ENCODE assay signal across 1 cellular context in genomic region chr16:30893744-30894539, GRCh38.
TF ChIP-seq lines count a peak whose summit lies in the region.

Gene BCL7C, minus strand, starts transcription at chr16:30894077. Its CDS starts 133 bp downstream, at chr16:30893944.

TF ChIP-seq in HepG2, 621 proteins besides CTCF, POLR2A, EP300 and RAD21 (continued from another document and continues in another):
- TF ChIP-seq KIAA2018 (CRISPR knock-in tag; IDR thresholded peaks at IDR 0.05; ENCODE audit: borderline replicate concordance) (no peak), JUN (CRISPR knock-in tag; IDR thresholded peaks at IDR 0.05) (peak; percentile 86), TBL1XR1 (IDR thresholded peaks at IDR 0.05; ENCODE audit: borderline replicate concordance, low read length, partially characterized antibody) (no peak), CREBL2 (CRISPR knock-in tag; IDR thresholded peaks at IDR 0.05; ENCODE audit: borderline replicate concordance) (peak; percentile 99; the same call in 1 of the 2 replicates), ZNF232 (CRISPR knock-in tag; IDR thresholded peaks at IDR 0.05; ENCODE audit: borderline replicate concordance) (peak; percentile 96), PCBP1 (IDR thresholded peaks at IDR 0.05; ENCODE audit: borderline replicate concordance, low read depth, low read length) (no peak), ARID2 (CRISPR knock-in tag; IDR thresholded peaks at IDR 0.05; ENCODE audit: borderline replicate concordance) (peak; percentile 85), ZNF792 (CRISPR knock-in tag; IDR thresholded peaks at IDR 0.05) (peak; percentile 95; the same call in 1 of the 2 replicates), ISX (CRISPR knock-in tag; conservative IDR thresholded peaks at IDR 0.05) (peak; percentile 86; the same call in 1 of the 2 replicates), ZNF646 (CRISPR knock-in tag; IDR thresholded peaks at IDR 0.05) (no peak), NFYB (CRISPR knock-in tag; IDR thresholded peaks at IDR 0.05) (no peak), ZBTB46 (CRISPR knock-in tag; IDR thresholded peaks at IDR 0.05; ENCODE audit: borderline replicate concordance) (no peak; the same call in 1 of the 2 replicates), ZNF383 (CRISPR knock-in tag; IDR thresholded peaks at IDR 0.05; ENCODE audit: borderline replicate concordance) (0 out of 2 replicates have a peak, but pooled peaks have one; percentile 88), ISL2 (CRISPR knock-in tag; IDR thresholded peaks at IDR 0.05) (peak; percentile 43), ZSCAN30 (CRISPR knock-in tag; IDR thresholded peaks at IDR 0.05) (no peak), SALL1 (CRISPR knock-in tag; IDR thresholded peaks at IDR 0.05) (peak; percentile 98), NKX3-1 (CRISPR knock-in tag; IDR thresholded peaks at IDR 0.05) (peak; percentile 96), GTF3A (CRISPR knock-in tag; conservative IDR thresholded peaks at IDR 0.05) (no peak; the same call in 1 of the 2 replicates), ZNF709 (CRISPR knock-in tag; IDR thresholded peaks at IDR 0.05) (peak; percentile 95; the same call in 1 of the 2 replicates), ZNF446 (CRISPR knock-in tag; IDR thresholded peaks at IDR 0.05) (peak; percentile 98; the same call in 1 of the 2 replicates), SETDB1 (CRISPR knock-in tag; IDR thresholded peaks at IDR 0.05; ENCODE audit: borderline replicate concordance) (no peak), ZSCAN9 (CRISPR knock-in tag; IDR thresholded peaks at IDR 0.05; ENCODE audit: borderline replicate concordance) (peak; percentile 71; the same call in 1 of the 2 replicates), POLR2AphosphoS2 (IDR thresholded peaks at IDR 0.05; ENCODE audit: low read depth, low read length) (no peak), ZNF589 (CRISPR knock-in tag; conservative IDR thresholded peaks at IDR 0.05) (peak; percentile 94), KLF15 (CRISPR knock-in tag; IDR thresholded peaks at IDR 0.05; ENCODE audit: borderline replicate concordance) (peak; percentile 98; the same call in 1 of the 2 replicates), ZNF746 (CRISPR knock-in tag; IDR thresholded peaks at IDR 0.05) (no peak), ZNF652 (CRISPR knock-in tag; IDR thresholded peaks at IDR 0.05; ENCODE audit: borderline replicate concordance, low read depth) (peak; percentile 25; the same call in 1 of the 2 replicates), TOPORS (CRISPR knock-in tag; IDR thresholded peaks at IDR 0.05) (peak; percentile 84)
- TF ChIP-seq, protein P1, sequence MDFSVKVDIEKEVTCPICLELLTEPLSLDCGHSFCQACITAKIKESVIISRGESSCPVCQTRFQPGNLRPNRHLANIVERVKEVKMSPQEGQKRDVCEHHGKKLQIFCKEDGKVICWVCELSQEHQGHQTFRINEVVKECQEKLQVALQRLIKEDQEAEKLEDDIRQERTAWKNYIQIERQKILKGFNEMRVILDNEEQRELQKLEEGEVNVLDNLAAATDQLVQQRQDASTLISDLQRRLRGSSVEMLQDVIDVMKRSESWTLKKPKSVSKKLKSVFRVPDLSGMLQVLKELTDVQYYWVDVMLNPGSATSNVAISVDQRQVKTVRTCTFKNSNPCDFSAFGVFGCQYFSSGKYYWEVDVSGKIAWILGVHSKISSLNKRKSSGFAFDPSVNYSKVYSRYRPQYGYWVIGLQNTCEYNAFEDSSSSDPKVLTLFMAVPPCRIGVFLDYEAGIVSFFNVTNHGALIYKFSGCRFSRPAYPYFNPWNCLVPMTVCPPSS (IDR thresholded peaks at IDR 0.05) = no peak
- TF ChIP-seq, protein P2, sequence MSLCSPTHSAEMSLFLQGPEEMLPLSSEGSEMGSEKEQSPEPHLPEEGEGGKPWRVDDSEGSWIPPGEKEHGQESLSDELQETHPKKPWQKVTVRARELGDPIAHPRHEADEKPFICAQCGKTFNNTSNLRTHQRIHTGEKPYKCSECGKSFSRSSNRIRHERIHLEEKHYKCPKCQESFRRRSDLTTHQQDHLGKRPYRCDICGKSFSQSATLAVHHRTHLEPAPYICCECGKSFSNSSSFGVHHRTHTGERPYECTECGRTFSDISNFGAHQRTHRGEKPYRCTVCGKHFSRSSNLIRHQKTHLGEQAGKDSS (CRISPR knock-in tag; IDR thresholded peaks at IDR 0.05; ENCODE audit: borderline replicate concordance, low read depth) = peak; percentile 95
- TF ChIP-seq, protein P3, sequence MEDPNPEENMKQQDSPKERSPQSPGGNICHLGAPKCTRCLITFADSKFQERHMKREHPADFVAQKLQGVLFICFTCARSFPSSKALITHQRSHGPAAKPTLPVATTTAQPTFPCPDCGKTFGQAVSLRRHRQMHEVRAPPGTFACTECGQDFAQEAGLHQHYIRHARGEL (CRISPR knock-in tag; IDR thresholded peaks at IDR 0.05) = peak; percentile 94
- TF ChIP-seq, protein P4, sequence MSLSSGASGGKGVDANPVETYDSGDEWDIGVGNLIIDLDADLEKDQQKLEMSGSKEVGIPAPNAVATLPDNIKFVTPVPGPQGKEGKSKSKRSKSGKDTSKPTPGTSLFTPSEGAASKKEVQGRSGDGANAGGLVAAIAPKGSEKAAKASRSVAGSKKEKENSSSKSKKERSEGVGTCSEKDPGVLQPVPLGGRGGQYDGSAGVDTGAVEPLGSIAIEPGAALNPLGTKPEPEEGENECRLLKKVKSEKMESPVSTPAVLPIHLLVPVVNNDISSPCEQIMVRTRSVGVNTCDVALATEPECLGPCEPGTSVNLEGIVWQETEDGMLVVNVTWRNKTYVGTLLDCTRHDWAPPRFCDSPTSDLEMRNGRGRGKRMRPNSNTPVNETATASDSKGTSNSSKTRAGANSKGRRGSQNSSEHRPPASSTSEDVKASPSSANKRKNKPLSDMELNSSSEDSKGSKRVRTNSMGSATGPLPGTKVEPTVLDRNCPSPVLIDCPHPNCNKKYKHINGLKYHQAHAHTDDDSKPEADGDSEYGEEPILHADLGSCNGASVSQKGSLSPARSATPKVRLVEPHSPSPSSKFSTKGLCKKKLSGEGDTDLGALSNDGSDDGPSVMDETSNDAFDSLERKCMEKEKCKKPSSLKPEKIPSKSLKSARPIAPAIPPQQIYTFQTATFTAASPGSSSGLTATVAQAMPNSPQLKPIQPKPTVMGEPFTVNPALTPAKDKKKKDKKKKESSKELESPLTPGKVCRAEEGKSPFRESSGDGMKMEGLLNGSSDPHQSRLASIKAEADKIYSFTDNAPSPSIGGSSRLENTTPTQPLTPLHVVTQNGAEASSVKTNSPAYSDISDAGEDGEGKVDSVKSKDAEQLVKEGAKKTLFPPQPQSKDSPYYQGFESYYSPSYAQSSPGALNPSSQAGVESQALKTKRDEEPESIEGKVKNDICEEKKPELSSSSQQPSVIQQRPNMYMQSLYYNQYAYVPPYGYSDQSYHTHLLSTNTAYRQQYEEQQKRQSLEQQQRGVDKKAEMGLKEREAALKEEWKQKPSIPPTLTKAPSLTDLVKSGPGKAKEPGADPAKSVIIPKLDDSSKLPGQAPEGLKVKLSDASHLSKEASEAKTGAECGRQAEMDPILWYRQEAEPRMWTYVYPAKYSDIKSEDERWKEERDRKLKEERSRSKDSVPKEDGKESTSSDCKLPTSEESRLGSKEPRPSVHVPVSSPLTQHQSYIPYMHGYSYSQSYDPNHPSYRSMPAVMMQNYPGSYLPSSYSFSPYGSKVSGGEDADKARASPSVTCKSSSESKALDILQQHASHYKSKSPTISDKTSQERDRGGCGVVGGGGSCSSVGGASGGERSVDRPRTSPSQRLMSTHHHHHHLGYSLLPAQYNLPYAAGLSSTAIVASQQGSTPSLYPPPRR (CRISPR knock-in tag; IDR thresholded peaks at IDR 0.05; ENCODE audit: borderline replicate concordance) = 0 out of 2 replicates have a peak, but pooled peaks have one; percentile 64
